ENCODE assay signal across 10 cellular contexts in genomic region chr3:141828487-141829284, GRCh38. TPM values are rescaled to one million over a fixed set of nuclear protein-coding genes. Genes with fewer than 3 reads are reported as not detected.
A peak's percentile ranks its signal among the peaks of the same experiment; 100 is the strongest.
DNase-seq lines count a peak whose midpoint lies in the region; ATAC-seq and TF ChIP-seq lines count a peak whose summit lies in the region.
"Had no signal": no experiment of that assay in that cellular context is flagged by ENCODE, and none has a peak within 500 bp of the region (broad histone marks: within the 10 kb centered on the region; RNA-seq: fewer than 3 reads in every experiment).

No MANE protein-coding gene starts in this region.

- WGBS in heart right ventricle, 2 donors, result 19 to 25% methylated on average over 2 of the region's 2 CpGs
- WGBS in upper lobe of left lung, 2 donors, result 23 to 25% methylated on average over 2 of the region's 2 CpGs
- 41 to 80% (median 53%) methylated on average over 1 to 2 of the region's 2 CpGs for WGBS in spleen, 5 donors

- no peak for TF ChIP-seq POLR2A in upper lobe of left lung (IDR thresholded peaks at IDR 0.05)
- no peak for TF ChIP-seq POLR2A in spleen (IDR thresholded peaks at IDR 0.05)

- peak in 2 of 3 experiments; percentile 22 to 49 for DNase-seq in NCI-H1417 (lab: John Stamatoyannopoulos, UW)
- no peak for DNase-seq in NCI-H1417 treated with DMSO at 0.1 percent for 48 hours (lab: John Stamatoyannopoulos, UW)
- DNase-seq in RPMI7951 (ENCODE audit: low read depth), result peak; percentile 29
- peak; percentile 31 to 32 for DNase-seq in heart right ventricle
- DNase-seq in upper lobe of left lung, result peak in 1 of 2 donors; percentile 71
- DNase-seq in Ammon's horn (ENCODE audit: low spot score), result no peak
- no peak for DNase-seq in spleen
- DNase-seq: activated naive CD8-positive, alpha-beta T cell treated with anti-CD3 and anti-CD28 coated beads, Interleukin-2, amount 10 ng/mL, durations not matched to agents 7 days and 5 days; stimulated activated CD4-positive, alpha-beta T cell treated with anti-CD3 and anti-CD28 coated beads, Interleukin-4, amount 100 ng/mL, for 1 hour had no signal

- H3K4me3 ChIP-seq in heart right ventricle (no peak overlapping the region), upper lobe of left lung (no peak overlapping the region), spleen (no peak overlapping the region)

- intact Hi-C loops in heart right ventricle (cut with DNase I), result no loop called here
- intact Hi-C loops in spleen (cut with DNase I; ENCODE audit: low total_unique reads), result no loop called here

- TF ChIP-seq CTCF in heart right ventricle (IDR thresholded peaks at IDR 0.05) (no peak), upper lobe of left lung (IDR thresholded peaks at IDR 0.05) (no peak), spleen (IDR thresholded peaks at IDR 0.05 in 8 of 11, conservative IDR thresholded peaks at IDR 0.05 in 3 of 11) (no peak)

- H3K4me1 ChIP-seq in heart right ventricle (peaks cover 0 to 9% (median 4%) of the 10 kb centered on the region in 9 donors), upper lobe of left lung (peaks cover 0 to 10% (median 5%) of the 10 kb centered on the region in 4 donors), spleen (no peaks in the 10 kb centered on the region)

- ATAC-seq in heart right ventricle (peak; percentile 43 to 90 (median 64)), upper lobe of left lung (ENCODE audit: low FRiP score in 2 of 2) (peak; percentile 58 to 71), GM18870 (IDR thresholded peaks at IDR 0.05; ENCODE audit: unreplicated experiment) (no peak)

- H3K27ac ChIP-seq in heart right ventricle, result no peak overlapping the region
- no peak overlapping the region for H3K27ac ChIP-seq in upper lobe of left lung
- H3K27ac ChIP-seq in spleen, result no peak overlapping the region

- peaks cover 0 to 5% (median 0%) of the 10 kb centered on the region in 11 donors for H3K9me3 ChIP-seq in heart right ventricle
- no peaks in the 10 kb centered on the region for H3K9me3 ChIP-seq in upper lobe of left lung
- H3K9me3 ChIP-seq in spleen, result no peaks in the 10 kb centered on the region

- no peak for TF ChIP-seq EP300 in upper lobe of left lung (IDR thresholded peaks at IDR 0.05)

- H3K36me3 ChIP-seq in heart right ventricle, result no peaks in the 10 kb centered on the region
- H3K36me3 ChIP-seq in upper lobe of left lung, result no peaks in the 10 kb centered on the region
- no peaks in the 10 kb centered on the region for H3K36me3 ChIP-seq in spleen

- peaks cover 0 to 3% (median 0%) of the 10 kb centered on the region in 7 donors for H3K27me3 ChIP-seq in heart right ventricle
- no peaks in the 10 kb centered on the region for H3K27me3 ChIP-seq in upper lobe of left lung
- no peaks in the 10 kb centered on the region for H3K27me3 ChIP-seq in spleen (replicated peaks in 1 of 7)

RNA-seq across cellular contexts. Expression of gene ATP1B3, which starts 47.8 kb away (rescaled TPM):
- total RNA-seq in RPMI7951 (2014; rRNA removed; shearing (Covaris generic)), result 85.4 and 125 TPM in 2 replicates
- total RNA-seq in heart right ventricle (100 to 1,000 TPM in 1 of 10 donors, 10 to 100 TPM in 9; 21.7 to 118 (median 36.4) TPM), upper lobe of left lung (100 to 1,000 TPM in 2 of 6 donors, 10 to 100 TPM in 4; 68.8 to 309 (median 92.2) TPM), spleen (10 to 100 TPM; 46.0 to 72.2 (median 69.6) TPM)
- polyA plus RNA-seq in heart right ventricle (10 to 100 TPM; 39.3 to 95.7 TPM), spleen (10 to 100 TPM; 35.7 to 80.1 (median 60.7) TPM)

Comparison
In these comparisons a context has a peak if more than half of its experiments do, and no peak if none do; other contexts are left out.
1. DNase-seq: peak in NCI-H1417 (2 of 3), RPMI7951 (single experiment) and heart right ventricle (2 of 2); none in NCI-H1417 treated with DMSO at 0.1 percent for 48 hours (single experiment), Ammon's horn (single experiment) and spleen (single experiment).